Comparison of ENCODE assay signal across 1 cellular context in the genomic region with DNA sequence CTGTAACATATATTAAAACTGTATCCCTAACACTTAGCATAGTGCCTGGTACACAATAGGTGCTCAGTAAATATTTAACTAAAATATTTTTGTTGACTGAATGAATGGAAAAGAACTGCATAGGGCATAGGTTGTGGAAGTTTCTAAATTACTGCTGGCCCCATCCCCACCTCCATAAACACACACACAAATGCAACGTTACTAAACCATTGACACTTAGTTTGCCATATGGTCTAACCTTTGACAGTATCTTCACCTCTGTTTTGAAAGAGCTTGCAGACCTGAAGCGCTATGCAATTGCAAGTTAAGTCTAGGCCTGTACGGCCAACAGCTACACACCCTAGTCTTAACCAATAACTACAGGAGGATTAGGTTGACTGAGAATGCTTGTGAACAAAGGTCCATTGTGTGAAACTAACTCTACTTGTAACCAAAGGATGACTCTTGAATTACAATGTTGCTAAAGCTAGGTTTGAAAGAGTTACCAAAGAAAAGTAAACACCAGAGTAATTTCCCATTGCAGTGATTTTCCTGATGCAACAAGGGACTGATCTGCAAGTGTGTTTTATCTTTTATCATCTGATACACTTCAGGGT.
TF ChIP-seq lines count a peak whose summit lies in the region.

No MANE protein-coding gene starts in this region.

TF ChIP-seq in liver, 16 proteins besides CTCF, POLR2A, EP300 and RAD21 (continued from another document):
- TF ChIP-seq, protein P1, sequence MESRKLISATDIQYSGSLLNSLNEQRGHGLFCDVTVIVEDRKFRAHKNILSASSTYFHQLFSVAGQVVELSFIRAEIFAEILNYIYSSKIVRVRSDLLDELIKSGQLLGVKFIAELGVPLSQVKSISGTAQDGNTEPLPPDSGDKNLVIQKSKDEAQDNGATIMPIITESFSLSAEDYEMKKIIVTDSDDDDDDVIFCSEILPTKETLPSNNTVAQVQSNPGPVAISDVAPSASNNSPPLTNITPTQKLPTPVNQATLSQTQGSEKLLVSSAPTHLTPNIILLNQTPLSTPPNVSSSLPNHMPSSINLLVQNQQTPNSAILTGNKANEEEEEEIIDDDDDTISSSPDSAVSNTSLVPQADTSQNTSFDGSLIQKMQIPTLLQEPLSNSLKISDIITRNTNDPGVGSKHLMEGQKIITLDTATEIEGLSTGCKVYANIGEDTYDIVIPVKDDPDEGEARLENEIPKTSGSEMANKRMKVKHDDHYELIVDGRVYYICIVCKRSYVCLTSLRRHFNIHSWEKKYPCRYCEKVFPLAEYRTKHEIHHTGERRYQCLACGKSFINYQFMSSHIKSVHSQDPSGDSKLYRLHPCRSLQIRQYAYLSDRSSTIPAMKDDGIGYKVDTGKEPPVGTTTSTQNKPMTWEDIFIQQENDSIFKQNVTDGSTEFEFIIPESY (IDR thresholded peaks at IDR 0.05) = peak; percentile 30
TF ChIP-seq in liver: peak in this region for 8.
